8 cellular contexts compared by ENCODE assay signal in genomic region chr11:112016088-112016764, GRCh38. TPM values are rescaled to one million over a fixed set of nuclear protein-coding genes. Genes with fewer than 3 reads are reported as not detected.
DNase-seq lines count a peak whose midpoint lies in the region; ATAC-seq lines count a peak whose summit lies in the region.

No MANE protein-coding gene starts in this region.

- peak overlapping the region; percentile 44; the same call in 1 of the 2 replicates for H3K4me3 ChIP-seq in GM08714 (ENCODE audit: low read length)

- DNase-seq in Right ventricle myocardium superior (no peak), COLO668 (lab: John Stamatoyannopoulos, UW; ENCODE audit: unreplicated experiment) (no peak), T-helper 9 cell (no peak), NCI-H2227 (lab: John Stamatoyannopoulos, UW; ENCODE audit: unreplicated experiment) (no peak)
- no peak for DNase-seq in effector CD4-positive, alpha-beta T cell

- intact Hi-C loops in Right ventricle myocardium superior (cut with DNase I): no loop called here

- ATAC-seq in GM21515 (IDR thresholded peaks at IDR 0.05; ENCODE audit: unreplicated experiment): peak; percentile 82
- peak; percentile 90 for ATAC-seq in HG03571 (IDR thresholded peaks at IDR 0.05; ENCODE audit: unreplicated experiment)
- peak; percentile 62 for ATAC-seq in Right ventricle myocardium superior (ENCODE audit: poor library complexity)

RNA-seq across cellular contexts. Expression of gene DLAT, which starts 9.0 kb away (rescaled TPM):
- total RNA-seq in Right ventricle myocardium superior: 154 TPM

RNA-seq across cellular contexts. Expression of gene PIH1D2, which starts 57.6 kb away (rescaled TPM):
- 1.3 TPM for total RNA-seq in Right ventricle myocardium superior

RNA-seq across cellular contexts. Expression of gene NKAPD1, which starts 57.9 kb away (rescaled TPM):
- total RNA-seq in Right ventricle myocardium superior: 6.5 TPM
